Comparison of ENCODE assay signal across 9 cellular contexts in genomic region chr19:32041681-32042292, GRCh38.
DNase-seq lines count a peak whose midpoint lies in the region; ATAC-seq, FAIRE-seq and TF ChIP-seq lines count a peak whose summit lies in the region.
"Had no signal": no experiment of that assay in that cellular context is flagged by ENCODE, and none has a peak within 500 bp of the region (broad histone marks: within the 10 kb centered on the region; RNA-seq: fewer than 3 reads in every experiment).

No MANE protein-coding gene starts in this region.

- H3K4me3 Mint-ChIP-seq in T-helper 17 cell: no peak overlapping the region
- H3K4me3 Mint-ChIP-seq: activated B cell treated with CpG ODN at 0.5 μM for 24 hours had no signal

- in situ Hi-C loops in SK-MEL-5 (cut with HindIII; ENCODE audit: low pct_unique_long_range_greater_than_20kb, low sequenced_read_pairs): no loop called here

- TF ChIP-seq EP300 in ovary (IDR thresholded peaks at IDR 0.05): no peak

- FAIRE-seq in GM12892 (lab: Jason Lieb, UNC): no peak

- peaks cover 10% of the 10 kb centered on the region for H3K4me1 ChIP-seq in ovary (ENCODE audit: insufficient read depth)

- no peaks in the 10 kb centered on the region for H3K36me3 ChIP-seq in ovary

- peaks cover 2% of the 10 kb centered on the region for H3K36me3 Mint-ChIP-seq in T-helper 17 cell (ENCODE audit: low read depth)

- TF ChIP-seq POLR2A in ovary (IDR thresholded peaks at IDR 0.05) (no peak), GM12892 (IDR thresholded peaks at IDR 0.05; ENCODE audit: low read depth, low read length) (no peak)

- peak; percentile 60 for DNase-seq in activated CD4-positive, alpha-beta T cell treated with anti-CD3 and anti-CD28 coated beads for 48 hours
- DNase-seq in activated CD4-positive, alpha-beta T cell treated with anti-CD3 and anti-CD28 coated beads, Interleukin-2, amount 50 U/mL, for 1 hour: no peak
- DNase-seq in SK-MEL-5 (ENCODE audit: low read depth, low spot score) (peak; percentile 62), foreskin fibroblast (peak in 1 of 2 donors; percentile 16), ovary (peak; percentile 69 to 84 (median 77)), GM12892 (ENCODE audit: insufficient read length) (no peak), T-helper 17 cell (no peak)
- DNase-seq: activated B cell treated with CpG ODN at 0.5 μM for 24 hours had no signal

- intact Hi-C loops in ovary (cut with DNase I): loop anchor here in 2 of 4 donors (5.0 to 10.0 kb wide), 3 partner anchors 1254 to 1357 kb away; no protein-coding TSS in a partner anchor

- H3K4me1 Mint-ChIP-seq in T-helper 17 cell: peaks cover 2% of the 10 kb centered on the region
- H3K4me1 Mint-ChIP-seq: activated B cell treated with CpG ODN at 0.5 μM for 24 hours had no signal

- peaks cover 61% of the 10 kb centered on the region for H3K27me3 Mint-ChIP-seq in T-helper 17 cell

- ATAC-seq in HG02870 (IDR thresholded peaks at IDR 0.05; ENCODE audit: unreplicated experiment) (no peak), T-helper 17 cell (no peak)

- no peaks in the 10 kb centered on the region for H3K9me3 ChIP-seq in ovary
- peaks cover 2% of the 10 kb centered on the region for H3K9me3 ChIP-seq in T-helper 17 cell (ENCODE audit: control insufficient read depth, low read length, poor library complexity, severe bottlenecking)

- 1 to 2% (median 2%) methylated on average over 23 of the region's 23 CpGs for WGBS in ovary, 3 donors

- TF ChIP-seq CTCF in foreskin fibroblast (IDR thresholded peaks at IDR 0.05; ENCODE audit: low read depth, low read length) (peak; percentile 51), ovary (IDR thresholded peaks at IDR 0.05) (peak; percentile 80 to 84 (median 81))

- H3K4me3 ChIP-seq in foreskin fibroblast (ENCODE audit: low read depth in 1 of 2, low read length in 2 of 2) (peak overlapping the region in 1 of 2 donors; percentile 36), ovary (peak overlapping the region; percentile 11)

- H3K27ac ChIP-seq in ovary: peak overlapping the region in 1 of 2 donors; percentile 33

- no peak overlapping the region for H3K27ac Mint-ChIP-seq in T-helper 17 cell
- H3K27ac Mint-ChIP-seq: activated B cell treated with CpG ODN at 0.5 μM for 24 hours had no signal

- H3K27me3 ChIP-seq in ovary: no peaks in the 10 kb centered on the region

Comparison
In these comparisons a context has a peak if more than half of its experiments do, and no peak if none do; other contexts are left out.
1. DNase-seq: peak in activated CD4-positive, alpha-beta T cell treated with anti-CD3 and anti-CD28 coated beads for 48 hours (single experiment), SK-MEL-5 (single experiment) and ovary (5 of 5); none in activated CD4-positive, alpha-beta T cell treated with anti-CD3 and anti-CD28 coated beads, Interleukin-2, amount 50 U/mL, for 1 hour (single experiment), GM12892 (single experiment) and T-helper 17 cell (0 of 3).